In the genomic region with DNA sequence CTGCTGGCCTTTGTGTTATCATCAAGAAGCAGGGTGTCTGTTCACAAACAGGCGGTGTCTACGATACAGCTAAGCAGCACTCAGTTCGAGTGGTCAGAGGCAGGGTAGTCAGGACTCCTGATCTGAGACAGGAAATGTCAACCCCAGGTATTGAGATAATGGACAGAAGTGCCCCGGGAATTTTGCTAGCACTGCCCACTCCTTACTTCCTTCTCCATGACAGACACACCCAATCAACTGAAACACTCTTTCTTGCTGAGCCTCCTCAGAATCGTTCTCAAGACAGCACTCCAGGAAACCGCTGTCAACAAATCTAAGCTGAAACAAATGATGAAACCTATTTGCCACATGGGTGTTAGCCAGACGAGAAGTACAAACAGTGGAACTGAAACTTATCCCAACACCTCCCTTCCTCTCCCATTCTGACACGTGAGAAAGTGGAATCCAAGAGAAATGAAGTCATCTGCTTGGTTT, we compare ENCODE assay signal across 6 cellular contexts.
DNase-seq lines count a peak whose midpoint lies in the region; ATAC-seq and TF ChIP-seq lines count a peak whose summit lies in the region.
"Not testable (repeated sequence)": the region's sequence is repeated elsewhere in the genome, so short reads cannot be mapped to it uniquely, and the experiment has no call there.

No MANE protein-coding gene starts in this region.

- H3K27me3 ChIP-seq in heart right ventricle, gastrocnemius medialis: not testable (repeated sequence)

- H3K36me3 Mint-ChIP-seq in activated naive CD4-positive, alpha-beta T cell treated with anti-CD3 and anti-CD28 coated beads, Interleukin-2, amount 50 U/mL, for 72 hours, result not testable (repeated sequence)

- not testable (repeated sequence) for H3K27ac ChIP-seq in heart right ventricle, gastrocnemius medialis

- not testable (repeated sequence) for H3K9me3 Mint-ChIP-seq in activated naive CD4-positive, alpha-beta T cell treated with anti-CD3 and anti-CD28 coated beads, Interleukin-2, amount 50 U/mL, for 72 hours

- peak; percentile 14 to 37 for ATAC-seq in activated naive CD4-positive, alpha-beta T cell treated with anti-CD3 and anti-CD28 coated beads, Interleukin-2, amount 50 U/mL, for 72 hours
- ATAC-seq in esophagus mucosa (peak; percentile 83), heart right ventricle (peak; percentile 68 to 93 (median 82)), left lobe of liver (peak; percentile 72), mucosa of descending colon (peak; percentile 78), gastrocnemius medialis (peak; percentile 83 to 85)

- not testable (repeated sequence) for H3K27ac Mint-ChIP-seq in activated naive CD4-positive, alpha-beta T cell treated with anti-CD3 and anti-CD28 coated beads, Interleukin-2, amount 50 U/mL, for 72 hours

- not testable (repeated sequence) for TF ChIP-seq CTCF in heart right ventricle (IDR thresholded peaks at IDR 0.05); mucosa of descending colon (IDR thresholded peaks at IDR 0.05); gastrocnemius medialis (IDR thresholded peaks at IDR 0.05 in 4 of 5, conservative IDR thresholded peaks at IDR 0.05 in 1 of 5)

- intact Hi-C loops in heart right ventricle (cut with DNase I); mucosa of descending colon (cut with DNase I, micrococcal nuclease); gastrocnemius medialis (cut with DNase I; ENCODE audit: low total_unique reads): not testable (repeated sequence)

- not testable (repeated sequence) for H3K4me3 ChIP-seq in heart right ventricle, mucosa of descending colon, gastrocnemius medialis

- in situ Hi-C loops in gastrocnemius medialis (cut with MboI; ENCODE audit: low sequenced_read_pairs in 4 of 4), result not testable (repeated sequence)

- DNase-seq in activated naive CD4-positive, alpha-beta T cell treated with anti-CD3 and anti-CD28 coated beads, Interleukin-2, amount 50 U/mL, for 72 hours (ENCODE audit: low spot score in 2 of 2); heart right ventricle; left lobe of liver (ENCODE audit: low spot score); mucosa of descending colon; gastrocnemius medialis: not testable (repeated sequence)

- not testable (repeated sequence) for TF ChIP-seq POLR2A in gastrocnemius medialis (IDR thresholded peaks at IDR 0.05)

- not testable (repeated sequence) for H3K4me1 ChIP-seq in heart right ventricle; mucosa of descending colon (ENCODE audit: low read depth); gastrocnemius medialis

- not testable (repeated sequence) for H3K36me3 ChIP-seq in heart right ventricle; mucosa of descending colon (ENCODE audit: low read depth); gastrocnemius medialis

- no CpG with 5 or more reads among the region's 8 CpGs for WGBS in heart right ventricle, 2 donors

- H3K9me3 ChIP-seq in heart right ventricle, mucosa of descending colon, gastrocnemius medialis: not testable (repeated sequence)

Comparison
In these comparisons a context has a peak if more than half of its experiments do, and no peak if none do; other contexts are left out.
1. ATAC-seq: peak in every context shown above with its lines; median percentile 84 in gastrocnemius medialis; 83 in esophagus mucosa; 82 in heart right ventricle; 78 in mucosa of descending colon; 72 in left lobe of liver; 26 in activated naive CD4-positive, alpha-beta T cell treated with anti-CD3 and anti-CD28 coated beads, Interleukin-2, amount 50 U/mL, for 72 hours.